2 cellular contexts compared by ENCODE assay signal in the genomic region with DNA sequence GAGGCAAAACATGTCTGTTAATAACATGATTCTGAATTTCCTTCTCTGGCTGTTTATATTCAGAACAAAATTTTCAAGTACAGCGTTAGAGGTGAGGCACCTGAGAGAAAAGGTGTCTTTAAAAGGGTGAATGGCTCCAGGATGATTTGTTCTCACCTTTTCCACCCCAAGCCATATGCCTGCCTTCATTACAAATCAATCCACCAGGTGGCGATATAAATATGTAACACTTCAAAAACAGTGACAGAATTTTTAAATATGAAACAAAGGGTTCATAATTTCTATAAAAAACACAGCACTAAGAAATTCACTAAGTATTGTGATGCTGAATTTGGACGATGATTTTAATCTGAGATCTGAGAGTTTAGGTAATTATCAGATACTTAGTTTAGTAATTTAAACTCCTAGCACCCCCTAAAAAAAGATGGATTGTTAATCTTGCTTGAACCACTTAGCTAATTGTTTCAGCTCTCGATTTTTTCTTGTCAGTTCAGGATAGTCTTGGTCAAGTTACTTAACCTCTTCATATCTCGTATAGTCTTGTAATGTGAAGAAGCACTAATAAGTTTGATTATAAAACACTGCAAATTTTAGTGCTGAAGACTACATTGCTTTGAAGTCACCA.
TF ChIP-seq lines count a peak whose summit lies in the region.

No MANE protein-coding gene starts in this region.

TF ChIP-seq in GM12878, 131 proteins besides CTCF, POLR2A, EP300 and RAD21:
- TF ChIP-seq SMC3 (IDR thresholded peaks at IDR 0.05; ENCODE audit: borderline replicate concordance, low read length) (peak; percentile 21; the same call in 1 of the 2 replicates), TAF1 (IDR thresholded peaks at IDR 0.05; ENCODE audit: borderline replicate concordance, low read depth, low read length) (no peak)

TF ChIP-seq in liver, 16 proteins besides CTCF, POLR2A, EP300 and RAD21:
- TF ChIP-seq HNF4A (conservative IDR thresholded peaks at IDR 0.05) (no peak), HNF4G (IDR thresholded peaks at IDR 0.05) (no peak), GABPA (IDR thresholded peaks at IDR 0.05 in 1 of 2, conservative IDR thresholded peaks at IDR 0.05 in 1 of 2) (no peak), SP1 (IDR thresholded peaks at IDR 0.05) (no peak), EGR1 (IDR thresholded peaks at IDR 0.05; ENCODE audit: low read depth in 2 of 2) (no peak), JUND (IDR thresholded peaks at IDR 0.05) (no peak), YY1 (IDR thresholded peaks at IDR 0.05) (no peak), TAF1 (conservative IDR thresholded peaks at IDR 0.05) (no peak)
- TF ChIP-seq, protein P1, sequence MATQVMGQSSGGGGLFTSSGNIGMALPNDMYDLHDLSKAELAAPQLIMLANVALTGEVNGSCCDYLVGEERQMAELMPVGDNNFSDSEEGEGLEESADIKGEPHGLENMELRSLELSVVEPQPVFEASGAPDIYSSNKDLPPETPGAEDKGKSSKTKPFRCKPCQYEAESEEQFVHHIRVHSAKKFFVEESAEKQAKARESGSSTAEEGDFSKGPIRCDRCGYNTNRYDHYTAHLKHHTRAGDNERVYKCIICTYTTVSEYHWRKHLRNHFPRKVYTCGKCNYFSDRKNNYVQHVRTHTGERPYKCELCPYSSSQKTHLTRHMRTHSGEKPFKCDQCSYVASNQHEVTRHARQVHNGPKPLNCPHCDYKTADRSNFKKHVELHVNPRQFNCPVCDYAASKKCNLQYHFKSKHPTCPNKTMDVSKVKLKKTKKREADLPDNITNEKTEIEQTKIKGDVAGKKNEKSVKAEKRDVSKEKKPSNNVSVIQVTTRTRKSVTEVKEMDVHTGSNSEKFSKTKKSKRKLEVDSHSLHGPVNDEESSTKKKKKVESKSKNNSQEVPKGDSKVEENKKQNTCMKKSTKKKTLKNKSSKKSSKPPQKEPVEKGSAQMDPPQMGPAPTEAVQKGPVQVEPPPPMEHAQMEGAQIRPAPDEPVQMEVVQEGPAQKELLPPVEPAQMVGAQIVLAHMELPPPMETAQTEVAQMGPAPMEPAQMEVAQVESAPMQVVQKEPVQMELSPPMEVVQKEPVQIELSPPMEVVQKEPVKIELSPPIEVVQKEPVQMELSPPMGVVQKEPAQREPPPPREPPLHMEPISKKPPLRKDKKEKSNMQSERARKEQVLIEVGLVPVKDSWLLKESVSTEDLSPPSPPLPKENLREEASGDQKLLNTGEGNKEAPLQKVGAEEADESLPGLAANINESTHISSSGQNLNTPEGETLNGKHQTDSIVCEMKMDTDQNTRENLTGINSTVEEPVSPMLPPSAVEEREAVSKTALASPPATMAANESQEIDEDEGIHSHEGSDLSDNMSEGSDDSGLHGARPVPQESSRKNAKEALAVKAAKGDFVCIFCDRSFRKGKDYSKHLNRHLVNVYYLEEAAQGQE (IDR thresholded peaks at IDR 0.05), result no peak
- TF ChIP-seq, protein P2, sequence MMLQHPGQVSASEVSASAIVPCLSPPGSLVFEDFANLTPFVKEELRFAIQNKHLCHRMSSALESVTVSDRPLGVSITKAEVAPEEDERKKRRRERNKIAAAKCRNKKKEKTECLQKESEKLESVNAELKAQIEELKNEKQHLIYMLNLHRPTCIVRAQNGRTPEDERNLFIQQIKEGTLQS (IDR thresholded peaks at IDR 0.05), result no peak
- TF ChIP-seq, protein P3, sequence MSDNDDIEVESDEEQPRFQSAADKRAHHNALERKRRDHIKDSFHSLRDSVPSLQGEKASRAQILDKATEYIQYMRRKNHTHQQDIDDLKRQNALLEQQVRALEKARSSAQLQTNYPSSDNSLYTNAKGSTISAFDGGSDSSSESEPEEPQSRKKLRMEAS (IDR thresholded peaks at IDR 0.05), result no peak
